8 cellular contexts compared by ENCODE assay signal in genomic region chrX:11381464-11381863, GRCh38.
DNase-seq lines count a peak whose midpoint lies in the region; ATAC-seq, FAIRE-seq and TF ChIP-seq lines count a peak whose summit lies in the region.

No MANE protein-coding gene starts in this region.

- no peak overlapping the region for H2AFZ ChIP-seq in IMR-90 (replicated peaks; ENCODE audit: low read length, poor library complexity)

- H3K79me1 ChIP-seq in IMR-90 (ENCODE audit: low read depth in 1 of 2, low read length in 2 of 2) = no peaks in the 10 kb centered on the region

- no peak overlapping the region for H4K5ac ChIP-seq in IMR-90 (ENCODE audit: low read depth, low read length)

- H3K9me3 ChIP-seq in IMR-90 (ENCODE audit: control insufficient read depth, insufficient read depth, low read length) (peaks cover 4% of the 10 kb centered on the region), pancreas (no peaks in the 10 kb centered on the region)

- peak; percentile 58 for TF ChIP-seq RAD21 in IMR-90 (IDR thresholded peaks at IDR 0.05; ENCODE audit: low read length)

- TF ChIP-seq CTCF in IMR-90 (conservative IDR thresholded peaks at IDR 0.05; ENCODE audit: low read depth, low read length) (peak; percentile 58), fibroblast of villous mesenchyme (IDR thresholded peaks at IDR 0.05; ENCODE audit: insufficient read depth, low read depth, low read length) (peak; percentile 57), pancreas (IDR thresholded peaks at IDR 0.05) (peak; percentile 31 to 59 (median 50))

- H3K27ac ChIP-seq in IMR-90 (ENCODE audit: insufficient read depth, low read length) = no peak overlapping the region
- H3K27ac ChIP-seq in pancreas = no peak overlapping the region

- no peak for TF ChIP-seq POLR2A in IMR-90 (IDR thresholded peaks at IDR 0.05; ENCODE audit: low read depth, low read length)

- H3K4ac ChIP-seq in IMR-90 (ENCODE audit: low read depth, low read length) = no peak overlapping the region

- H3K9ac ChIP-seq in IMR-90 (ENCODE audit: low read depth, low read length) = no peak overlapping the region

- no peaks in the 10 kb centered on the region for H3K27me3 ChIP-seq in IMR-90 (ENCODE audit: control insufficient read depth, insufficient read depth, low read length)
- peaks cover 0 to 7% (median 0%) of the 10 kb centered on the region in 4 donors for H3K27me3 ChIP-seq in pancreas

- H3K4me2 ChIP-seq in IMR-90 (ENCODE audit: low read depth, low read length) = no peak overlapping the region

- no peak overlapping the region for H2BK15ac ChIP-seq in IMR-90 (ENCODE audit: low read depth, low read length)

- H3K9me1 ChIP-seq in IMR-90 (ENCODE audit: insufficient read depth, low read length) = peaks cover 3% of the 10 kb centered on the region; the same call in 1 of the 2 replicates

- no peak overlapping the region for H3K23ac ChIP-seq in IMR-90 (ENCODE audit: low read depth, low read length)

- H3K56ac ChIP-seq in IMR-90 (ENCODE audit: extremely low read depth, insufficient read depth, low read length) = no peak overlapping the region

- CTCF ChIA-PET in IMR-90 (lab: Yijun Ruan, JAX) = interaction anchor here (0.7 to 2.0 kb wide), 4 partner anchors 10 to 150 kb away, joined by 3 to 8 read pairs (median 4); no protein-coding TSS in a partner anchor

- H4K8ac ChIP-seq in IMR-90 (ENCODE audit: low read depth in 2 of 2, low read length in 2 of 2) = peak overlapping the region in 1 of 2 experiments; percentile 44; a peak in 1 of 4 replicates

- H3K18ac ChIP-seq in IMR-90 (ENCODE audit: low read depth, low read length) = no peak overlapping the region

- H3K36me3 ChIP-seq in IMR-90 (ENCODE audit: control insufficient read depth, insufficient read depth, low read length) (no peaks in the 10 kb centered on the region), pancreas (no peaks in the 10 kb centered on the region)

- peak; percentile 95 for FAIRE-seq in pancreas (lab: Jason Lieb, UNC)

- no peak overlapping the region for H2AK9ac ChIP-seq in IMR-90 (replicated peaks; ENCODE audit: low read depth, low read length, poor library complexity)

- no peak overlapping the region for H4K91ac ChIP-seq in IMR-90 (ENCODE audit: insufficient read depth, low read depth, low read length)

- in situ Hi-C loops in IMR-90 (cut with MboI; ENCODE audit: low sequenced_read_pairs) = loop anchor here (10.0 kb wide), 1 partner anchor 133 kb away; no protein-coding TSS in a partner anchor

- WGBS in IMR-90 (ENCODE audit: extremely low coverage in 2 of 2, insufficient read length in 1 of 2), 2 experiments = no CpG with 5 or more reads among the region's 6 CpGs
- WGBS in pancreas, 2 donors = 1 to 2% methylated on average over 6 of the region's 6 CpGs

- no peak overlapping the region for H3K14ac ChIP-seq in IMR-90 (replicated peaks; ENCODE audit: low read depth, low read length)

- no peak overlapping the region for H2AK5ac ChIP-seq in IMR-90 (ENCODE audit: low read depth, low read length)

- intact Hi-C loops in IMR-90 (cut with micrococcal nuclease) = loop anchor here (1.0 to 2.0 kb wide), 2 partner anchors 150 to 237 kb away; no protein-coding TSS in a partner anchor
- intact Hi-C loops in pancreas (cut with DNase I) = no loop called here

- ATAC-seq in GM21381 (IDR thresholded peaks at IDR 0.05; ENCODE audit: unreplicated experiment) (peak; percentile 86), IMR-90 (ENCODE audit: low read depth) (peak; percentile 75), SK-N-SH treated with all-trans-retinoic acid at 6 μM for 48 hours (peak; percentile 96), pancreas (peak; percentile 64 to 89 (median 87)), HG03139 (IDR thresholded peaks at IDR 0.05; ENCODE audit: unreplicated experiment) (no peak)

- H3K4me3 ChIP-seq in IMR-90 (ENCODE audit: insufficient read depth, low read depth, low read length) = no peak overlapping the region
- no peak overlapping the region for H3K4me3 ChIP-seq in fibroblast of villous mesenchyme (ENCODE audit: low read depth, low read length)
- H3K4me3 ChIP-seq in pancreas = no peak overlapping the region

- peaks cover 3% of the 10 kb centered on the region for H3K4me1 ChIP-seq in IMR-90 (ENCODE audit: control insufficient read depth, insufficient read depth, low read length)
- H3K4me1 ChIP-seq in pancreas = no peaks in the 10 kb centered on the region

- H4K20me1 ChIP-seq in IMR-90 (ENCODE audit: insufficient read depth, low read length) = no peaks in the 10 kb centered on the region

- peak; percentile 2 for DNase-seq in NCI-H510A (lab: John Stamatoyannopoulos, UW)
- no peak for DNase-seq in NCI-H510A treated with DMSO at 0.1 percent for 48 hours (lab: John Stamatoyannopoulos, UW)
- DNase-seq in IMR-90 = peak; percentile 63
- DNase-seq in fibroblast of villous mesenchyme (ENCODE audit: low read depth) = peak; percentile 60
- peak in 1 of 6 donors; percentile 31 for DNase-seq in pancreas

- dilution Hi-C loops in IMR-90 (cut with HindIII; ENCODE audit: low sequenced_read_pairs, unreplicated experiment) = no loop called here

- POLR2A ChIA-PET in IMR-90 (lab: Charles Lee; ENCODE audit: unreplicated experiment) = no interaction called here

- H2BK20ac ChIP-seq in IMR-90 (ENCODE audit: low read depth, low read length) = no peak overlapping the region

- H2BK120ac ChIP-seq in IMR-90 (ENCODE audit: low read depth, low read length) = no peak overlapping the region

- no peak overlapping the region for H2BK5ac ChIP-seq in IMR-90 (ENCODE audit: low read depth, low read length, poor library complexity, severe bottlenecking)

- BruUV-seq in IMR-90 (replicated peaks; lab: Mats Ljungman, UMichigan) = no TSS peak

TF ChIP-seq in IMR-90, 13 proteins besides CTCF, POLR2A, EP300 and RAD21:
- peak; percentile 57 for TF ChIP-seq SMC3 (IDR thresholded peaks at IDR 0.05; ENCODE audit: low read depth, low read length)
- TF ChIP-seq MAFK (IDR thresholded peaks at IDR 0.05; ENCODE audit: low read depth, low read length) = no peak

TF ChIP-seq in SK-N-SH treated with all-trans-retinoic acid at 6 μM for 48 hours, 23 proteins besides CTCF, POLR2A, EP300 and RAD21 (continues in another document):
- TF ChIP-seq POU6F1 (CRISPR knock-in tag; IDR thresholded peaks at IDR 0.05; ENCODE audit: borderline replicate concordance, low read depth) = no peak
- TF ChIP-seq ISL1 (CRISPR knock-in tag; IDR thresholded peaks at IDR 0.05) = no peak
- TF ChIP-seq BACH2 (CRISPR knock-in tag; IDR thresholded peaks at IDR 0.05; ENCODE audit: borderline replicate concordance) = no peak
- TF ChIP-seq, protein P1, sequence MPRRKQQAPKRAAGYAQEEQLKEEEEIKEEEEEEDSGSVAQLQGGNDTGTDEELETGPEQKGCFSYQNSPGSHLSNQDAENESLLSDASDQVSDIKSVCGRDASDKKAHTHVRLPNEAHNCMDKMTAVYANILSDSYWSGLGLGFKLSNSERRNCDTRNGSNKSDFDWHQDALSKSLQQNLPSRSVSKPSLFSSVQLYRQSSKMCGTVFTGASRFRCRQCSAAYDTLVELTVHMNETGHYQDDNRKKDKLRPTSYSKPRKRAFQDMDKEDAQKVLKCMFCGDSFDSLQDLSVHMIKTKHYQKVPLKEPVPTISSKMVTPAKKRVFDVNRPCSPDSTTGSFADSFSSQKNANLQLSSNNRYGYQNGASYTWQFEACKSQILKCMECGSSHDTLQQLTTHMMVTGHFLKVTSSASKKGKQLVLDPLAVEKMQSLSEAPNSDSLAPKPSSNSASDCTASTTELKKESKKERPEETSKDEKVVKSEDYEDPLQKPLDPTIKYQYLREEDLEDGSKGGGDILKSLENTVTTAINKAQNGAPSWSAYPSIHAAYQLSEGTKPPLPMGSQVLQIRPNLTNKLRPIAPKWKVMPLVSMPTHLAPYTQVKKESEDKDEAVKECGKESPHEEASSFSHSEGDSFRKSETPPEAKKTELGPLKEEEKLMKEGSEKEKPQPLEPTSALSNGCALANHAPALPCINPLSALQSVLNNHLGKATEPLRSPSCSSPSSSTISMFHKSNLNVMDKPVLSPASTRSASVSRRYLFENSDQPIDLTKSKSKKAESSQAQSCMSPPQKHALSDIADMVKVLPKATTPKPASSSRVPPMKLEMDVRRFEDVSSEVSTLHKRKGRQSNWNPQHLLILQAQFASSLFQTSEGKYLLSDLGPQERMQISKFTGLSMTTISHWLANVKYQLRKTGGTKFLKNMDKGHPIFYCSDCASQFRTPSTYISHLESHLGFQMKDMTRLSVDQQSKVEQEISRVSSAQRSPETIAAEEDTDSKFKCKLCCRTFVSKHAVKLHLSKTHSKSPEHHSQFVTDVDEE (CRISPR knock-in tag; IDR thresholded peaks at IDR 0.05) = no peak
- no peak for TF ChIP-seq PPARA (CRISPR knock-in tag; IDR thresholded peaks at IDR 0.05; ENCODE audit: borderline replicate concordance)
- TF ChIP-seq SNAI2 (CRISPR knock-in tag; IDR thresholded peaks at IDR 0.05) = no peak
- TF ChIP-seq GLIS3 (CRISPR knock-in tag; IDR thresholded peaks at IDR 0.05) = no peak
- TF ChIP-seq RARB (CRISPR knock-in tag; IDR thresholded peaks at IDR 0.05) = no peak
- TF ChIP-seq TCF4 (CRISPR knock-in tag; IDR thresholded peaks at IDR 0.05; ENCODE audit: borderline replicate concordance) = no peak
- TF ChIP-seq, protein P2, sequence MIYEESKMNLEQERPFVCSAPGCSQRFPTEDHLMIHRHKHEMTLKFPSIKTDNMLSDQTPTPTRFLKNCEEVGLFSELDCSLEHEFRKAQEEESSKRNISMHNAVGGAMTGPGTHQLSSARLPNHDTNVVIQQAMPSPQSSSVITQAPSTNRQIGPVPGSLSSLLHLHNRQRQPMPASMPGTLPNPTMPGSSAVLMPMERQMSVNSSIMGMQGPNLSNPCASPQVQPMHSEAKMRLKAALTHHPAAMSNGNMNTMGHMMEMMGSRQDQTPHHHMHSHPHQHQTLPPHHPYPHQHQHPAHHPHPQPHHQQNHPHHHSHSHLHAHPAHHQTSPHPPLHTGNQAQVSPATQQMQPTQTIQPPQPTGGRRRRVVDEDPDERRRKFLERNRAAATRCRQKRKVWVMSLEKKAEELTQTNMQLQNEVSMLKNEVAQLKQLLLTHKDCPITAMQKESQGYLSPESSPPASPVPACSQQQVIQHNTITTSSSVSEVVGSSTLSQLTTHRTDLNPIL (CRISPR knock-in tag; IDR thresholded peaks at IDR 0.05; ENCODE audit: low read depth) = no peak
- no peak for TF ChIP-seq CSDC2 (CRISPR knock-in tag; IDR thresholded peaks at IDR 0.05)
- no peak for TF ChIP-seq TOX (CRISPR knock-in tag; IDR thresholded peaks at IDR 0.05; ENCODE audit: borderline replicate concordance)
